ENCODE assay signal across 29 cellular contexts in genomic region chr1:244192336-244192735, GRCh38.
"Had no signal": no experiment of that assay in that cellular context is flagged by ENCODE, and none has a peak within 500 bp of the region (broad histone marks: within the 10 kb centered on the region; RNA-seq: fewer than 3 reads in every experiment).

No MANE protein-coding gene starts in this region.

- H3K27me3 Mint-ChIP-seq: activated CD8-positive, alpha-beta T cell treated with anti-CD3 and anti-CD28 coated beads for 36 hours had no signal

- DNase-seq: activated CD4-positive, alpha-beta T cell treated with anti-CD3 and anti-CD28 coated beads for 36 hours; activated CD8-positive, alpha-beta memory T cell treated with anti-CD3 and anti-CD28 coated beads, Interleukin-2, amount 50 U/mL, for 48 hours; activated CD8-positive, alpha-beta T cell treated with anti-CD3 and anti-CD28 coated beads for 36 hours; activated effector memory CD4-positive, alpha-beta T cell treated with Interleukin-2 at 50 U/mL for 16 hours; activated naive CD4-positive, alpha-beta T cell; activated naive CD8-positive, alpha-beta T cell treated with anti-CD3 and anti-CD28 coated beads, Interleukin-2, amount 50 U/mL, for 24 hours; activated T-cell treated with anti-CD3 and anti-CD28 coated beads, Interleukin-2, amount 50 U/mL, for 1 hour; amniotic stem cell; body of pancreas; central memory CD4-positive, alpha-beta T cell; NCI-H1092; NCI-H1417; NCI-H1694 treated with DMSO at 0.1 percent for 48 hours; NCI-H2029 treated with DMSO at 0.1 percent for 48 hours; NCI-H345; NCI-H510A; NCI-H526 treated with DMSO at 0.1 percent for 48 hours; NCI-H82; NK-92 treated with Interleukin-12 subunit alpha and Interleukin-12 subunit beta, amount 100 ng/mL, for 24 hours; OCI-M1; RPMI8226; T-helper 1 cell; WERI-Rb-1 had no signal

- ATAC-seq: activated CD4-positive, alpha-beta T cell treated with anti-CD3 and anti-CD28 coated beads for 36 hours; activated CD8-positive, alpha-beta T cell treated with anti-CD3 and anti-CD28 coated beads for 36 hours; activated naive CD4-positive, alpha-beta T cell treated with anti-CD3 and anti-CD28 coated beads, Interleukin-2, amount 50 U/mL, for 72 hours; activated naive CD8-positive, alpha-beta T cell treated with anti-CD3 and anti-CD28 coated beads, Interleukin-2, amount 50 U/mL, for 24 hours; body of pancreas; Panc1; Right ventricle myocardium inferior had no signal

- H3K9me3 ChIP-seq: ascending aorta, body of pancreas had no signal

- H3K4me3 Mint-ChIP-seq: activated CD4-positive, alpha-beta T cell treated with anti-CD3 and anti-CD28 coated beads for 36 hours; activated CD8-positive, alpha-beta T cell treated with anti-CD3 and anti-CD28 coated beads for 36 hours; activated naive CD8-positive, alpha-beta T cell treated with anti-CD3 and anti-CD28 coated beads, Interleukin-2, amount 50 U/mL, for 24 hours; activated T-helper 1 cell treated with anti-CD3 and anti-CD28 coated beads, Interleukin-12 subunit alpha, Interleukin-12 subunit beta, Interleukin-2, Interleukin-4 antibody, amounts not matched to agents 30 ng/mL and 10 ng/mL and 1 ng/mL, durations not matched to agents 14 hours and 24 hours and 36 hours had no signal

- H3K4me3 ChIP-seq: ascending aorta, body of pancreas, SK-N-MC had no signal

- H3K27ac Mint-ChIP-seq: activated CD4-positive, alpha-beta T cell treated with anti-CD3 and anti-CD28 coated beads for 36 hours; activated CD8-positive, alpha-beta T cell treated with anti-CD3 and anti-CD28 coated beads for 36 hours; activated naive CD4-positive, alpha-beta T cell treated with anti-CD3 and anti-CD28 coated beads, Interleukin-2, amount 50 U/mL, for 72 hours; activated naive CD8-positive, alpha-beta T cell treated with anti-CD3 and anti-CD28 coated beads, Interleukin-2, amount 50 U/mL, for 24 hours; activated T-helper 1 cell treated with anti-CD3 and anti-CD28 coated beads, Interleukin-12 subunit alpha, Interleukin-12 subunit beta, Interleukin-2, Interleukin-4 antibody, amounts not matched to agents 30 ng/mL and 10 ng/mL and 1 ng/mL, durations not matched to agents 14 hours and 24 hours and 36 hours had no signal

- H3K9me3 Mint-ChIP-seq: activated CD8-positive, alpha-beta T cell treated with anti-CD3 and anti-CD28 coated beads for 36 hours; activated T-helper 1 cell treated with anti-CD3 and anti-CD28 coated beads, Interleukin-12 subunit alpha, Interleukin-12 subunit beta, Interleukin-2, Interleukin-4 antibody, amounts not matched to agents 30 ng/mL and 10 ng/mL and 1 ng/mL, durations not matched to agents 14 hours and 24 hours and 36 hours had no signal

- H3K27ac ChIP-seq: ascending aorta, body of pancreas, SK-N-MC, WERI-Rb-1 had no signal

- H3K36me3 ChIP-seq: ascending aorta, WERI-Rb-1 had no signal

- H3K4me1 Mint-ChIP-seq: activated CD4-positive, alpha-beta T cell treated with anti-CD3 and anti-CD28 coated beads for 36 hours; activated naive CD8-positive, alpha-beta T cell treated with anti-CD3 and anti-CD28 coated beads, Interleukin-2, amount 50 U/mL, for 24 hours had no signal

- H3K4me1 ChIP-seq: ascending aorta, body of pancreas had no signal

- H3K27me3 ChIP-seq: ascending aorta, body of pancreas had no signal
